In genomic region chr7:124124201-124124600, GRCh38 we compare ENCODE assay signal across 26 cellular contexts.
"Had no signal": no experiment of that assay in that cellular context is flagged by ENCODE, and none has a peak within 500 bp of the region (broad histone marks: within the 10 kb centered on the region; RNA-seq: fewer than 3 reads in every experiment).

No MANE protein-coding gene starts in this region.

- ATAC-seq: activated CD4-positive, alpha-beta T cell treated with anti-CD3 and anti-CD28 coated beads for 36 hours; activated CD8-positive, alpha-beta memory T cell treated with anti-CD3 and anti-CD28 coated beads, Interleukin-2, amount 10 ng/mL, durations not matched to agents 7 days and 5 days; activated CD8-positive, alpha-beta T cell treated with anti-CD3 and anti-CD28 coated beads, Interleukin-2, amount 10 ng/mL, durations not matched to agents 7 days and 5 days; effector memory CD8-positive, alpha-beta T cell had no signal

- H3K27me3 ChIP-seq: ascending aorta, breast epithelium, cardiac muscle cell, colonic mucosa, esophagus squamous epithelium had no signal

- H3K4me3 ChIP-seq: ascending aorta, breast epithelium, cardiac muscle cell, colonic mucosa, esophagus squamous epithelium had no signal

- DNase-seq: activated CD4-positive, alpha-beta memory T cell treated with anti-CD3 and anti-CD28 coated beads for 36 hours; activated CD4-positive, alpha-beta T cell treated with anti-CD3 and anti-CD28 coated beads for 36 hours; activated CD4-positive, alpha-beta T cell treated with anti-CD3 and anti-CD28 coated beads, Interleukin-2, amount 10 ng/mL, durations not matched to agents 24 days and 14 days; activated CD4-positive, CD25-positive, alpha-beta regulatory T cell; activated CD4-positive, CD25-positive, alpha-beta regulatory T cell treated with anti-CD3 and anti-CD28 coated beads, Interleukin-2, amount 50 U/mL, for 72 hours; activated CD8-positive, alpha-beta memory T cell treated with anti-CD3 and anti-CD28 coated beads, Interleukin-2, amount 10 ng/mL, durations not matched to agents 7 days and 5 days; activated CD8-positive, alpha-beta memory T cell treated with anti-CD3 and anti-CD28 coated beads, Interleukin-2, amount 50 U/mL, for 4 hours; activated CD8-positive, alpha-beta T cell treated with anti-CD3 and anti-CD28 coated beads, Interleukin-2, amount 10 ng/mL, durations not matched to agents 7 days and 5 days; activated effector memory CD4-positive, alpha-beta T cell treated with anti-CD3 and anti-CD28 coated beads, Interleukin-2, amount 50 U/mL, for 16 hours; activated naive CD4-positive, alpha-beta T cell treated with anti-CD3 and anti-CD28 coated beads for 36 hours; activated naive CD8-positive, alpha-beta T cell treated with anti-CD3 and anti-CD28 coated beads, Interleukin-2, amount 10 ng/mL, durations not matched to agents 7 days and 5 days; activated T-cell treated with anti-CD3 and anti-CD28 coated beads, Interleukin-2, amount 50 U/mL, for 1 hour; activated T-cell treated with anti-CD3 and anti-CD28 coated beads, Interleukin-2, amount 50 U/mL, for 48 hours; central memory CD4-positive, alpha-beta T cell; cerebellar nuclear complex; colonic mucosa; effector CD4-positive, alpha-beta T cell; effector memory CD8-positive, alpha-beta T cell; esophagus squamous epithelium; foreskin fibroblast; head of caudate nucleus; T-helper 2 cell had no signal

- H3K9me3 ChIP-seq: ascending aorta, breast epithelium, colonic mucosa, esophagus squamous epithelium had no signal

- H3K27ac ChIP-seq: ascending aorta, breast epithelium, cardiac muscle cell, colonic mucosa, epithelial cell of prostate, esophagus squamous epithelium had no signal

- H3K4me1 ChIP-seq: ascending aorta, breast epithelium, colonic mucosa, esophagus squamous epithelium had no signal

- H3K36me3 ChIP-seq: ascending aorta, breast epithelium, cardiac muscle cell, colonic mucosa, esophagus squamous epithelium had no signal
